ENCODE assay signal across 8 cellular contexts in the genomic region with DNA sequence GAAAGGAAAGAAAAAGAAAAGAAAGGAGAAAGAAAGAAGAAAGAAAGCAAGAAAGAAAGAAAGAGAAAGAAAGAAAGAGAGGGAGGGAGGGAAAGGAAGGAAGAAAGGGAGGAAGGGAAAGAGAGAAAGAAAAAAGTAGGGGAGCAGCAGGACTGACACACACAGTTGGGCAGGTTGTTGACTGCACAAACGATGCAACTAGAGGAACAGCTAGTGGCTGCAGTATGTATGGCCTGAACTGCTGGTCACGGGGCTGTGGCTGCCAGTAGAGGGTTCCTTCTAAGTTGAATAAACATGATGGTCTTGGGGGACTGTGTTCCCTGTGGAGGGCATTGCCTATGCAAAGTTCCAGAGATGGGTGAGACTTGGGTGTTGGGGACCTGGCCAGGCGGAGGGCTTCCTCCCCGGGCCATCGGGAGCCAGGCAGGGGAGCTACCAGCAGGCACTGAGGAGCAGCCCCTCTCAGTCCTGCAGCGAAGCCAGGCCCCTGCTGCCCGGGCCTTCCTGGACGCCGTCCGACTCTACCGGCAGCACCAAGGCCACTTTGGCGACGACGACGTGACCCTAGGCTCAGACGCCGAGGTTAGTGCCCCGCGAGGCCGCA. TPM values are rescaled to one million over a fixed set of nuclear protein-coding genes. Genes with fewer than 3 reads are reported as not detected.
DNase-seq lines count a peak whose midpoint lies in the region; ATAC-seq and TF ChIP-seq lines count a peak whose summit lies in the region.

No MANE protein-coding gene starts in this region.

- POLR2A ChIA-PET in HCT116 (lab: Charles Lee): interaction anchor here (0.6 to 1.0 kb wide), 2 partner anchors 27 to 29 kb away, joined by 3 read pairs; a partner anchor contains a TSS

- no peaks in the 10 kb centered on the region for H3K9me3 ChIP-seq in HCT116 (ENCODE audit: control insufficient read depth in 1 of 2, insufficient read depth in 1 of 2, low read depth in 1 of 2, low read length in 2 of 2)
- no peaks in the 10 kb centered on the region for H3K9me3 ChIP-seq in upper lobe of left lung

- peak overlapping the region; percentile 24 for H3K4me3 Mint-ChIP-seq in activated naive CD8-positive, alpha-beta T cell treated with anti-CD3 and anti-CD28 coated beads for 36 hours

- H3K4me1 ChIP-seq in HCT116 (ENCODE audit: control insufficient read depth in 1 of 2, insufficient read depth in 2 of 2, low read length in 2 of 2) (peaks cover 8 to 25% of the 10 kb centered on the region in 2 experiments), upper lobe of left lung (peaks cover 9 to 14% (median 12%) of the 10 kb centered on the region in 4 donors)

- no peak for TF ChIP-seq RAD21 in HCT116 (IDR thresholded peaks at IDR 0.05; ENCODE audit: low read depth)

- no peak overlapping the region; the same call in 1 of the 2 replicates for H3K27ac ChIP-seq in HCT116 (ENCODE audit: low read depth, low read length)
- peak overlapping the region in 3 of 4 donors; percentile 30 to 74 (median 35) for H3K27ac ChIP-seq in upper lobe of left lung

- peak overlapping the region; percentile 98 for H3K4me2 ChIP-seq in HCT116 (ENCODE audit: low read length)

- no peaks in the 10 kb centered on the region for H3K36me3 Mint-ChIP-seq in activated naive CD8-positive, alpha-beta T cell treated with anti-CD3 and anti-CD28 coated beads for 36 hours

- TF ChIP-seq POLR2A in HCT116 (IDR thresholded peaks at IDR 0.05; ENCODE audit: borderline replicate concordance, extremely low read depth, insufficient read depth, insufficient read length): no peak
- no peak for TF ChIP-seq POLR2A in upper lobe of left lung (IDR thresholded peaks at IDR 0.05)

- CTCF ChIA-PET in HCT116 (lab: Charles Lee): no interaction called here

- peaks cover 12% of the 10 kb centered on the region for H3K4me1 Mint-ChIP-seq in activated naive CD8-positive, alpha-beta T cell treated with anti-CD3 and anti-CD28 coated beads for 36 hours

- no peak for TF ChIP-seq EP300 in upper lobe of left lung (IDR thresholded peaks at IDR 0.05)

- RAD21 ChIA-PET in HCT116 (lab: Charles Lee; ENCODE audit: low non-redundant PET in 1 of 2, low total read pairs in 2 of 2, uncharacterized antibody in 2 of 2, unreplicated experiment in 2 of 2): no interaction called here

- WGBS in upper lobe of left lung, 2 donors: 9 to 11% methylated on average over 4 to 7 of the region's 20 CpGs

- no peaks in the 10 kb centered on the region for H3K9me2 ChIP-seq in HCT116 (ENCODE audit: insufficient read depth)

- H3K9ac ChIP-seq in HCT116 (ENCODE audit: low read length): peak overlapping the region; percentile 64

- no peaks in the 10 kb centered on the region for H4K20me1 ChIP-seq in HCT116 (ENCODE audit: insufficient read depth)

- DNase-seq in AG09309 (ENCODE audit: low read depth) (no peak), HCT116 (ENCODE audit: low read depth, low spot score) (no peak), left colon (no peak), upper lobe of left lung (no peak), ecto neural progenitor cell (ENCODE audit: low spot score) (no peak), NCI-H345 treated with DMSO at 0.1 percent for 48 hours (lab: John Stamatoyannopoulos, UW; ENCODE audit: unreplicated experiment) (no peak)
- DNase-seq in activated naive CD8-positive, alpha-beta T cell treated with anti-CD3 and anti-CD28 coated beads for 36 hours: no peak

- no peak for TF ChIP-seq CTCF in AG09309 (IDR thresholded peaks at IDR 0.05; ENCODE audit: control insufficient read depth, insufficient read depth, low read depth, low read length, missing control alignments)
- TF ChIP-seq CTCF in HCT116 (IDR thresholded peaks at IDR 0.05 in 2 of 3, conservative IDR thresholded peaks at IDR 0.05 in 1 of 3; ENCODE audit: borderline replicate concordance in 1 of 3, insufficient read depth in 1 of 3, low read depth in 2 of 3, low read length in 2 of 3): no peak
- no peak for TF ChIP-seq CTCF in upper lobe of left lung (IDR thresholded peaks at IDR 0.05)

- no peak overlapping the region for H2AFZ ChIP-seq in HCT116 (ENCODE audit: low read depth, low read length, poor library complexity, severe bottlenecking)

- H3K9me3 Mint-ChIP-seq in activated naive CD8-positive, alpha-beta T cell treated with anti-CD3 and anti-CD28 coated beads for 36 hours: no peaks in the 10 kb centered on the region

- no peaks in the 10 kb centered on the region for H3K79me2 ChIP-seq in HCT116 (ENCODE audit: insufficient read depth, low read length)

- ATAC-seq in HCT116 (0 out of 2 replicates have a peak, but pooled peaks have one; percentile 0), left colon (peak; percentile 19), upper lobe of left lung (ENCODE audit: low FRiP score in 2 of 2) (no peak), HG03045 (IDR thresholded peaks at IDR 0.05; ENCODE audit: unreplicated experiment) (no peak)

- no TSS peak for BruUV-seq in HCT116 (replicated peaks; lab: Mats Ljungman, UMichigan)

- H3K36me3 ChIP-seq in HCT116 (ENCODE audit: control insufficient read depth in 1 of 2, insufficient read depth in 2 of 2, low read length in 2 of 2) (no peaks in the 10 kb centered on the region), upper lobe of left lung (no peaks in the 10 kb centered on the region)

- H3K27me3 Mint-ChIP-seq in activated naive CD8-positive, alpha-beta T cell treated with anti-CD3 and anti-CD28 coated beads for 36 hours: peaks cover 7% of the 10 kb centered on the region

- H3K27ac Mint-ChIP-seq in activated naive CD8-positive, alpha-beta T cell treated with anti-CD3 and anti-CD28 coated beads for 36 hours: no peak overlapping the region

- intact Hi-C loops in HCT116 (cut with micrococcal nuclease) (no loop called here), left colon (cut with DNase I, micrococcal nuclease) (no loop called here)

- H3K4me3 ChIP-seq in AG09309 (ENCODE audit: control insufficient read depth, low read depth, low read length) (peak overlapping the region; percentile 35), HCT116 (replicated peaks in 1 of 2; ENCODE audit: low read depth in 1 of 2, low read length in 2 of 2) (peak overlapping the region; percentile 48 to 65), upper lobe of left lung (peak overlapping the region; percentile 27 to 58 (median 49))

- H3K27me3 ChIP-seq in HCT116 (ENCODE audit: insufficient read depth, low read length): no peaks in the 10 kb centered on the region
- no peaks in the 10 kb centered on the region for H3K27me3 ChIP-seq in upper lobe of left lung

TF ChIP-seq in HCT116, 20 proteins besides CTCF, POLR2A, EP300 and RAD21:
- TF ChIP-seq, protein P1, sequence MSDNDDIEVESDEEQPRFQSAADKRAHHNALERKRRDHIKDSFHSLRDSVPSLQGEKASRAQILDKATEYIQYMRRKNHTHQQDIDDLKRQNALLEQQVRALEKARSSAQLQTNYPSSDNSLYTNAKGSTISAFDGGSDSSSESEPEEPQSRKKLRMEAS (IDR thresholded peaks at IDR 0.05): 0 out of 2 replicates have a peak, but pooled peaks have one; percentile 2
- no peak for TF ChIP-seq ZFX (IDR thresholded peaks at IDR 0.05)
TF ChIP-seq in HCT116: peak in this region for 1.

RNA-seq across cellular contexts. Expression of a gene that starts 16.7 kb away (rescaled TPM):
- total RNA-seq in HCT116 (2021; ENCODE audit: unreplicated experiment) (86.0 TPM), left colon (10 to 100 TPM; 48.3 to 53.3 TPM), upper lobe of left lung (100 to 1,000 TPM in 4 of 6 donors, 10 to 100 TPM in 2; 58.3 to 151 (median 116) TPM)
- 64.8 and 67.6 TPM in 2 replicates for polyA plus RNA-seq in HCT116 (2012)
- total RNA-seq in activated naive CD8-positive, alpha-beta T cell treated with anti-CD3 and anti-CD28 coated beads for 36 hours: 10 to 100 TPM; 78.9 to 80.1 TPM

RNA-seq across cellular contexts. Expression of a gene that starts 27.3 kb away (rescaled TPM):
- 68.5 TPM for total RNA-seq in HCT116 (2021; ENCODE audit: unreplicated experiment)
- polyA plus RNA-seq in HCT116 (2012): 43.1 and 53.5 TPM in 2 replicates
- 10 to 100 TPM; 55.0 to 58.4 TPM for total RNA-seq in activated naive CD8-positive, alpha-beta T cell treated with anti-CD3 and anti-CD28 coated beads for 36 hours
- 100 to 1,000 TPM in 1 of 2 donors, 10 to 100 TPM in 1; 89.8 to 100 TPM for total RNA-seq in left colon
- total RNA-seq in upper lobe of left lung: 100 to 1,000 TPM in 3 of 6 donors, 10 to 100 TPM in 3; 50.6 to 117 (median 99.7) TPM

Comparison
In these comparisons a context has a peak if more than half of its experiments do, and no peak if none do; other contexts are left out.
1. ATAC-seq: peak in HCT116 (single experiment) and left colon (single experiment); none in upper lobe of left lung (0 of 2) and HG03045 (single experiment).
2. Peak in every context shown above with its lines, with median percentiles within 50 percentile points of each other: H3K4me3 ChIP-seq.